In genomic region chr10:20659225-20659624, GRCh38 we compare ENCODE assay signal across 7 cellular contexts.
"Had no signal": no experiment of that assay in that cellular context is flagged by ENCODE, and none has a peak within 500 bp of the region (broad histone marks: within the 10 kb centered on the region; RNA-seq: fewer than 3 reads in every experiment).

No MANE protein-coding gene starts in this region.

- H3K4me3 ChIP-seq: GM23338 had no signal

- H3K27ac ChIP-seq: HL-60 had no signal

- FAIRE-seq: H1, H54, HepG2 had no signal

- ATAC-seq: GM23338, HepG2 had no signal

- DNase-seq: H9, HCEC 1CT had no signal
